Comparison of ENCODE assay signal across 15 cellular contexts in the genomic region with DNA sequence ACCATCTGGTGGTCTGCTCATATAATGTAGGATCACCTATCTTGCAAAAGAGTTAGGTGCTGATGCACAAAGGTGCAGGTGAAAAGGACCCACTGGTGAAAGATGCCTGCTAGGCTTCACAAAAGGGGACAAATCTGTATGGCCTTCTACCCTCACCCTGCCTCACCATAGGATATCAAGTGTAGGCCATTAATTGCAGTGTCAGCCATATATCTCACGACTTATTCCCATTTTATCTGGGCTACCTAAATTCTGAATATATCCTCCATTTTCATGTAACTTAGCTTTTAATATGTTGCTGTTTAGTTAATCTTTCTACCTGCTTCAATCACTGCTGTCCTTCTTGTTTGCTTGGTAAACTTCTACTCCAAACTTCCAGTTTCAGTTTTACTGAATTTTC.
A peak's percentile ranks its signal among the peaks of the same experiment; 100 is the strongest.
DNase-seq lines count a peak whose midpoint lies in the region; ATAC-seq, FAIRE-seq and TF ChIP-seq lines count a peak whose summit lies in the region.
"Had no signal": no experiment of that assay in that cellular context is flagged by ENCODE, and none has a peak within 500 bp of the region (broad histone marks: within the 10 kb centered on the region; RNA-seq: fewer than 3 reads in every experiment).

No MANE protein-coding gene starts in this region.

- intact Hi-C loops in activated CD4-positive, alpha-beta T cell treated with anti-CD3 and anti-CD28 coated beads, Interleukin-2, amount 10 ng/mL, durations not matched to agents 24 days and 14 days (cut with micrococcal nuclease): loop anchor here (2.0 kb wide), 1 partner anchor 19 kb away; no protein-coding TSS in a partner anchor
- intact Hi-C loops in CD8-positive, alpha-beta T cell (cut with DNase I, micrococcal nuclease): loop anchor here (2.0 to 5.0 kb wide), 5 partner anchors 42 to 212 kb away; partner anchors contain the start of gene SLC30A7 (in 1 of the 2)
- intact Hi-C loops in activated CD8-positive, alpha-beta T cell treated with anti-CD3 and anti-CD28 coated beads for 36 hours (cut with micrococcal nuclease): no loop called here

- POLR2A ChIA-PET in activated CD4-positive, alpha-beta T cell treated with anti-CD3 and anti-CD28 coated beads, Interleukin-2, amount 10 ng/mL, durations not matched to agents 7 days and 5 days (lab: Charles Lee): no interaction called here
- POLR2A ChIA-PET in CD8-positive, alpha-beta T cell (lab: Charles Lee): interaction anchor here (1.0 to 3.8 kb wide), 5 partner anchors 16 to 182 kb away, joined by 3 to 23 read pairs (median 4); no protein-coding TSS in a partner anchor
- POLR2A ChIA-PET in activated CD8-positive, alpha-beta T cell treated with anti-CD3 and anti-CD28 coated beads for 36 hours (lab: Charles Lee): interaction anchor here (0.6 to 0.9 kb wide), 3 partner anchors 32 to 176 kb away, joined by 3 read pairs; no protein-coding TSS in a partner anchor

- peaks cover 42% of the 10 kb centered on the region for H3K4me1 ChIP-seq in CD8-positive, alpha-beta T cell (ENCODE audit: insufficient read depth, low read length)

- no peak for TF ChIP-seq CTCF in CD8-positive, alpha-beta T cell (IDR thresholded peaks at IDR 0.05)
- TF ChIP-seq CTCF in activated CD8-positive, alpha-beta T cell treated with anti-CD3 and anti-CD28 coated beads for 36 hours (IDR thresholded peaks at IDR 0.05): no peak

- no peaks in the 10 kb centered on the region for H3K27me3 Mint-ChIP-seq in activated CD4-positive, alpha-beta T cell treated with anti-CD3 and anti-CD28 coated beads, Interleukin-2, amount 10 ng/mL, durations not matched to agents 7 days and 5 days
- H3K27me3 Mint-ChIP-seq in activated CD4-positive, alpha-beta T cell treated with anti-CD3 and anti-CD28 coated beads, Interleukin-2, amount 10 ng/mL, durations not matched to agents 24 days and 14 days: no peaks in the 10 kb centered on the region
- no peaks in the 10 kb centered on the region for H3K27me3 Mint-ChIP-seq in CD8-positive, alpha-beta T cell (ENCODE audit: low read depth)
- no peaks in the 10 kb centered on the region for H3K27me3 Mint-ChIP-seq in activated CD8-positive, alpha-beta T cell treated with anti-CD3 and anti-CD28 coated beads for 36 hours
- H3K27me3 Mint-ChIP-seq in naive B cell: no peaks in the 10 kb centered on the region

- no peaks in the 10 kb centered on the region for H3K9me3 ChIP-seq in CD8-positive, alpha-beta T cell (ENCODE audit: low read length)

- H3K4me3 ChIP-seq in CD8-positive, alpha-beta T cell (ENCODE audit: low read depth, low read length): no peak overlapping the region

- no peak for DNase-seq in activated CD4-positive, alpha-beta T cell treated with anti-CD3 and anti-CD28 coated beads, Interleukin-2, amount 10 ng/mL, durations not matched to agents 7 days and 5 days
- DNase-seq in activated CD4-positive, alpha-beta T cell treated with anti-CD3 and anti-CD28 coated beads, Interleukin-2, amount 10 ng/mL, durations not matched to agents 24 days and 14 days: no peak
- no peak for DNase-seq in CD8-positive, alpha-beta T cell
- no peak for DNase-seq in activated CD8-positive, alpha-beta T cell treated with anti-CD3 and anti-CD28 coated beads for 36 hours
- DNase-seq in naive B cell (no peak), pons (ENCODE audit: low spot score) (no peak), RCC 7860 (ENCODE audit: low spot score) (no peak)
- DNase-seq: EL, H7, MV-4-11, NCI-H1417 treated with DMSO at 0.1 percent for 48 hours, NCI-H2029, NCI-H510A treated with DMSO at 0.1 percent for 48 hours, SIG-M5 had no signal

- ATAC-seq in CD8-positive, alpha-beta T cell: no peak
- ATAC-seq in activated CD8-positive, alpha-beta T cell treated with anti-CD3 and anti-CD28 coated beads for 36 hours: no peak
- ATAC-seq in naive B cell (ENCODE audit: low read depth in 2 of 2): no peak
- no peak for ATAC-seq in HG03571 (IDR thresholded peaks at IDR 0.05; ENCODE audit: unreplicated experiment)

- peaks cover 29% of the 10 kb centered on the region for H3K9me3 Mint-ChIP-seq in activated CD4-positive, alpha-beta T cell treated with anti-CD3 and anti-CD28 coated beads, Interleukin-2, amount 10 ng/mL, durations not matched to agents 7 days and 5 days
- peaks cover 26% of the 10 kb centered on the region for H3K9me3 Mint-ChIP-seq in activated CD4-positive, alpha-beta T cell treated with anti-CD3 and anti-CD28 coated beads, Interleukin-2, amount 10 ng/mL, durations not matched to agents 24 days and 14 days
- H3K9me3 Mint-ChIP-seq in CD8-positive, alpha-beta T cell: no peaks in the 10 kb centered on the region
- peaks cover 21% of the 10 kb centered on the region for H3K9me3 Mint-ChIP-seq in activated CD8-positive, alpha-beta T cell treated with anti-CD3 and anti-CD28 coated beads for 36 hours
- peaks cover 0 to 5% (median 0%) of the 10 kb centered on the region in 7 donors for H3K9me3 Mint-ChIP-seq in naive B cell

- CTCF ChIA-PET in activated CD4-positive, alpha-beta T cell treated with anti-CD3 and anti-CD28 coated beads, Interleukin-2, amount 10 ng/mL, durations not matched to agents 7 days and 5 days (lab: Charles Lee): interaction anchor here (0.9 to 1.0 kb wide), 2 partner anchors 21 to 28 kb away, joined by 3 read pairs; no protein-coding TSS in a partner anchor
- CTCF ChIA-PET in CD8-positive, alpha-beta T cell (lab: Charles Lee): interaction anchor here (1.1 to 1.4 kb wide), 4 partner anchors 27 to 186 kb away, joined by 3 to 9 read pairs (median 5); no protein-coding TSS in a partner anchor
- CTCF ChIA-PET in activated CD8-positive, alpha-beta T cell treated with anti-CD3 and anti-CD28 coated beads for 36 hours (lab: Charles Lee): interaction anchor here (0.6 to 1.9 kb wide), 4 partner anchors 69 to 248 kb away, joined by 3 to 7 read pairs (median 3); no protein-coding TSS in a partner anchor

- H3K4me1 Mint-ChIP-seq in activated CD4-positive, alpha-beta T cell treated with anti-CD3 and anti-CD28 coated beads, Interleukin-2, amount 10 ng/mL, durations not matched to agents 7 days and 5 days: peaks cover 72% of the 10 kb centered on the region
- peaks cover 48% of the 10 kb centered on the region for H3K4me1 Mint-ChIP-seq in activated CD4-positive, alpha-beta T cell treated with anti-CD3 and anti-CD28 coated beads, Interleukin-2, amount 10 ng/mL, durations not matched to agents 24 days and 14 days
- peaks cover 61% of the 10 kb centered on the region for H3K4me1 Mint-ChIP-seq in CD8-positive, alpha-beta T cell (ENCODE audit: low read depth)
- H3K4me1 Mint-ChIP-seq in activated CD8-positive, alpha-beta T cell treated with anti-CD3 and anti-CD28 coated beads for 36 hours (ENCODE audit: low read depth): peaks cover 58% of the 10 kb centered on the region
- peaks cover 33 to 38% (median 34%) of the 10 kb centered on the region in 3 donors for H3K4me1 Mint-ChIP-seq in naive B cell

- H3K36me3 ChIP-seq in CD8-positive, alpha-beta T cell (ENCODE audit: insufficient read depth, low read length): no peaks in the 10 kb centered on the region

- FAIRE-seq in RCC 7860 (lab: Jason Lieb, UNC): no peak

- H3K27me3 ChIP-seq in CD8-positive, alpha-beta T cell (ENCODE audit: insufficient read depth, low read length): no peaks in the 10 kb centered on the region

- peaks cover 56% of the 10 kb centered on the region for H3K36me3 Mint-ChIP-seq in activated CD4-positive, alpha-beta T cell treated with anti-CD3 and anti-CD28 coated beads, Interleukin-2, amount 10 ng/mL, durations not matched to agents 7 days and 5 days (ENCODE audit: low read depth)
- H3K36me3 Mint-ChIP-seq in activated CD4-positive, alpha-beta T cell treated with anti-CD3 and anti-CD28 coated beads, Interleukin-2, amount 10 ng/mL, durations not matched to agents 24 days and 14 days (ENCODE audit: low read depth): peaks cover 25% of the 10 kb centered on the region
- peaks cover 2% of the 10 kb centered on the region for H3K36me3 Mint-ChIP-seq in CD8-positive, alpha-beta T cell
- H3K36me3 Mint-ChIP-seq in activated CD8-positive, alpha-beta T cell treated with anti-CD3 and anti-CD28 coated beads for 36 hours (ENCODE audit: low read depth): peaks cover 39% of the 10 kb centered on the region
- no peaks in the 10 kb centered on the region for H3K36me3 Mint-ChIP-seq in naive B cell

- no peak overlapping the region for H3K4me3 Mint-ChIP-seq in activated CD4-positive, alpha-beta T cell treated with anti-CD3 and anti-CD28 coated beads, Interleukin-2, amount 10 ng/mL, durations not matched to agents 7 days and 5 days
- no peak overlapping the region for H3K4me3 Mint-ChIP-seq in activated CD4-positive, alpha-beta T cell treated with anti-CD3 and anti-CD28 coated beads, Interleukin-2, amount 10 ng/mL, durations not matched to agents 24 days and 14 days
- H3K4me3 Mint-ChIP-seq in CD8-positive, alpha-beta T cell: no peak overlapping the region
- H3K4me3 Mint-ChIP-seq in activated CD8-positive, alpha-beta T cell treated with anti-CD3 and anti-CD28 coated beads for 36 hours: no peak overlapping the region
- H3K4me3 Mint-ChIP-seq in naive B cell: no peak overlapping the region

- peak overlapping the region; percentile 95 for H3K27ac Mint-ChIP-seq in activated CD4-positive, alpha-beta T cell treated with anti-CD3 and anti-CD28 coated beads, Interleukin-2, amount 10 ng/mL, durations not matched to agents 7 days and 5 days
- H3K27ac Mint-ChIP-seq in activated CD4-positive, alpha-beta T cell treated with anti-CD3 and anti-CD28 coated beads, Interleukin-2, amount 10 ng/mL, durations not matched to agents 24 days and 14 days: no peak overlapping the region
- peak overlapping the region; percentile 99 for H3K27ac Mint-ChIP-seq in CD8-positive, alpha-beta T cell
- H3K27ac Mint-ChIP-seq in activated CD8-positive, alpha-beta T cell treated with anti-CD3 and anti-CD28 coated beads for 36 hours: peak overlapping the region; percentile 1
- H3K27ac Mint-ChIP-seq in naive B cell: peak overlapping the region; percentile 78 to 100 (median 97)

- no peak overlapping the region for H3K27ac ChIP-seq in CD8-positive, alpha-beta T cell (ENCODE audit: low read depth, low read length)
